ENCODE assay signal across 8 cellular contexts in the genomic region with DNA sequence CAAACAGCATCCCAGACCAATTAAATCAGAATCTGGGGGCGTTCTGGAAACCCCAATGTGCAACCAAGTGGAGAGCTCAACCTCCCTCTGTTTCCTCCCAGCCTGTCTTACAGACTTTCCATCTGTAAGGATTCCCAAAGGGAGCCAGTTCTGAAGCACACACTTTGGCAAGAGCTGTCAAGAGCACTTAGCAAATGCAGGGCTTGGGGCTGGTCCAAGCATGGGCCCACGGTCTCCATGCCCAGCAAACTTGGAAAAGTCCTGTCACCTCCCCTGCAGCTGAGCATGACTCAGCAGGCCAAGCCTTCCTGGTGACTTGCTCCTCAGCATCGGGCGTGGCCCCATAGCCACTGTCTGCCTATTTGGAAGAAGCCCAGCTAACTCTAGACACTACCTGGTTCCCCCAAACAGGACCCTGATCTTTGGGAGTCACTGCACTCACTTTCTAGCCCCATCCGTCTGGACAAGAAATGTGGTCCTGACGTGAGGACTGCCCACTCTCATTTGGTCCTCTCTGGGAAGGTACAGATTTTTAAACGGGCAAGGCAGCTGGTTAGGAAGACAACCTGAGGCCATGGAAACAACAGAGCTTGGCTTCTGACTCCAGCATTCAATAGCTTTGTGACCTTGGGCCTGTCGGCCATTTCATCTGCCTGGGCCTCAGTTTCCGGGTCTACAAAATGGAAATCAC. TPM values are rescaled to one million over a fixed set of nuclear protein-coding genes. Genes with fewer than 3 reads are reported as not detected.
DNase-seq lines count a peak whose midpoint lies in the region; ATAC-seq and TF ChIP-seq lines count a peak whose summit lies in the region.

No MANE protein-coding gene starts in this region.

- H3K9me3 ChIP-seq in PC-3 (ENCODE audit: low read length) (no peaks in the 10 kb centered on the region), breast epithelium (no peaks in the 10 kb centered on the region), left lung (no peaks in the 10 kb centered on the region)

- peak overlapping the region; percentile 13; the same call in 1 of the 2 replicates for H3K4me3 ChIP-seq in PC-3 (ENCODE audit: low read length)
- H3K4me3 ChIP-seq in breast epithelium, result no peak overlapping the region
- H3K4me3 ChIP-seq in left lung, result no peak overlapping the region

- H3K27me3 ChIP-seq in PC-3 (ENCODE audit: low read length) (no peaks in the 10 kb centered on the region), breast epithelium (no peaks in the 10 kb centered on the region), left lung (no peaks in the 10 kb centered on the region)

- H3K36me3 ChIP-seq in PC-3 (ENCODE audit: low read depth, low read length), result peaks cover 45% of the 10 kb centered on the region
- H3K36me3 ChIP-seq in breast epithelium, result no peaks in the 10 kb centered on the region
- no peaks in the 10 kb centered on the region for H3K36me3 ChIP-seq in left lung

- no peak overlapping the region for H2AFZ ChIP-seq in PC-3 (ENCODE audit: low read length)

- H4K20me1 ChIP-seq in PC-3 (ENCODE audit: low read length), result no peaks in the 10 kb centered on the region

- H3K9me2 ChIP-seq in PC-3 (replicated peaks; ENCODE audit: low read length), result no peaks in the 10 kb centered on the region

- H3K27ac ChIP-seq in PC-3 (ENCODE audit: low read length) (peak overlapping the region; percentile 99), breast epithelium (peak overlapping the region; percentile 90), left lung (peak overlapping the region; percentile 35 to 58)

- intact Hi-C loops in PC-3 (cut with micrococcal nuclease), result loop anchor here (1.0 kb wide), 1 partner anchor 17 kb away; the partner anchor contains the start of gene SLC2A1
- intact Hi-C loops in breast epithelium (cut with DNase I; ENCODE audit: low total_unique reads), result no loop called here
- intact Hi-C loops in left lung (cut with DNase I), result no loop called here

- peaks cover 100% of the 10 kb centered on the region for H3K4me1 ChIP-seq in PC-3 (ENCODE audit: insufficient read depth, low read length)
- H3K4me1 ChIP-seq in breast epithelium, result peaks cover 17 to 64% of the 10 kb centered on the region in 2 donors
- H3K4me1 ChIP-seq in left lung, result peaks cover 65 to 87% of the 10 kb centered on the region in 2 donors

- peak; percentile 77 for DNase-seq in GOT3 (lab: John Stamatoyannopoulos, UW)
- DNase-seq in PC-3, result peak; percentile 97
- DNase-seq in breast epithelium (ENCODE audit: low spot score in 2 of 2), result peak; percentile 79 to 80
- peak; percentile 90 to 92 for DNase-seq in left lung
- peak; percentile 90 for DNase-seq in stromal cell of bone marrow (ENCODE audit: low read depth)

- peak overlapping the region; percentile 66 for H3K4me2 ChIP-seq in PC-3 (ENCODE audit: low read length)

- ATAC-seq in PC-3, result peak; percentile 36
- ATAC-seq in left lung, result peak; percentile 70
- ATAC-seq in GM21529 (IDR thresholded peaks at IDR 0.05; ENCODE audit: unreplicated experiment), result no peak
- no peak for ATAC-seq in HG02763 (IDR thresholded peaks at IDR 0.05; ENCODE audit: unreplicated experiment)
- no peak for ATAC-seq in HG03159 (IDR thresholded peaks at IDR 0.05; ENCODE audit: unreplicated experiment)

- CTCF ChIA-PET in PC-3 (lab: Charles Lee), result interaction anchor here (0.6 to 1.3 kb wide), 3 partner anchors 19 to 132 kb away, joined by 4 to 13 read pairs (median 5); no protein-coding TSS in a partner anchor

- peak overlapping the region; percentile 83 for H3K9ac ChIP-seq in PC-3 (ENCODE audit: low read length)

- H3F3A ChIP-seq in PC-3 (ENCODE audit: low read length, unreplicated experiment), result peaks cover 19% of the 10 kb centered on the region

- POLR2A ChIA-PET in PC-3 (lab: Charles Lee; ENCODE audit: unreplicated experiment), result interaction anchor here (0.6 kb wide), 1 partner anchor 93 kb away, joined by 3 read pairs; no protein-coding TSS in a partner anchor

- no TSS peak for BruUV-seq in PC-3 (replicated peaks; lab: Mats Ljungman, UMichigan)

- TF ChIP-seq POLR2A in breast epithelium (IDR thresholded peaks at IDR 0.05), result no peak

- TF ChIP-seq CTCF in PC-3 (conservative IDR thresholded peaks at IDR 0.05; ENCODE audit: low read depth, low read length), result no peak
- no peak for TF ChIP-seq CTCF in breast epithelium (IDR thresholded peaks at IDR 0.05)
- TF ChIP-seq CTCF in left lung (IDR thresholded peaks at IDR 0.05), result no peak

- H3K79me2 ChIP-seq in PC-3 (ENCODE audit: low read length), result peaks cover 58% of the 10 kb centered on the region

RNA-seq across cellular contexts. Expression of gene SLC2A1, which starts 16.9 kb away (rescaled TPM):
- total RNA-seq in PC-3 (2014; rRNA removed), result 245 and 264 TPM in 2 replicates
- 10 to 100 TPM; 29.5 to 78.9 (median 42.1) TPM for total RNA-seq in breast epithelium
- total RNA-seq in left lung, result 10 to 100 TPM; 10.5 to 12.1 TPM

Comparison
In these comparisons a context has a peak if more than half of its experiments do, and no peak if none do; other contexts are left out.
1. ATAC-seq: peak in PC-3 (single experiment) and left lung (single experiment); none in GM21529 (single experiment), HG02763 (single experiment) and HG03159 (single experiment).
2. H3K27ac ChIP-seq: peak in every context shown above with its lines; median percentile 99 in PC-3; 90 in breast epithelium; 46 in left lung.
3. Peak in every context shown above with its lines, with median percentiles within 50 percentile points of each other: DNase-seq.